1 cellular context compared by ENCODE assay signal in genomic region chr12:21764063-21764462, GRCh38.
TF ChIP-seq lines count a peak whose summit lies in the region.

No MANE protein-coding gene starts in this region.

TF ChIP-seq in liver, 16 proteins besides CTCF, POLR2A, EP300 and RAD21 (continued from another document):
- TF ChIP-seq REST (IDR thresholded peaks at IDR 0.05) (peak; percentile 11), ATF3 (IDR thresholded peaks at IDR 0.05) (no peak), MAX (IDR thresholded peaks at IDR 0.05) (peak; percentile 33), ZBTB33 (IDR thresholded peaks at IDR 0.05) (peak; percentile 38), JUND (IDR thresholded peaks at IDR 0.05) (peak; percentile 66 to 72), YY1 (IDR thresholded peaks at IDR 0.05) (peak; percentile 52)
